Comparison of ENCODE assay signal across 1 cellular context in the genomic region with DNA sequence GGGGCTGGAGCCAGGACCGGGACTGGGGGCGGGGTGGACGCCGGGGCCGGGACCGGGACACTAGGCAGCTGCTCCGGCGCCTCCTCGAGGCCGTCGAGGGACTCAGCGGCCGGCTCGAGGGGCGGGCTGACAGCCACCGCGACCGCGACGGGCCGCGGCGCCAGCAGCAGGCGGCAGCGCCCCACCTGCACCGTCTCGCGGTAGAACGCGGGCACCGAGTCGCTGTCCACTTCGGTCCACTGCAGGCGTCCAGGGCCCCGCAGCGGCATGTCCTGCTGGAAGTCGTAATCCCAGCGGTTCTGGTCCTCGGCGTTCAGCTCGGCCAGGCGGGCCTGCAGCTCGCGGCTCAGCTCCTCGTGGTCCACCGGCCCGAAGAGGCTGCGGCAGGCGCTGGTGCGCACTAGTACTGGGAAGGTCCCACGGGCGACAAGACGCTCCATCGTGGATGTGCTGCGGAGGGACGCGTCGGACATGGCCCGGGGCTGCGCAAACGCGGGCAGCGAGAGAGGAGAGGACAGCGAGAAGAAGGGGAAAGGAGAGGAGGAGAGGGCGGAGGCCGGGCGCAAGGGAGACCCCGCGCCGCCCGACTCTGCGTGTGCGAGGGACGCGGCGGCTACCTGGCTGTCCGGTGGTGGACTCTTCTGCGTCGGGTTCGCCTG.
TF ChIP-seq lines count a peak whose summit lies in the region.

No MANE protein-coding gene starts in this region.

TF ChIP-seq in K562, 482 proteins besides CTCF, POLR2A, EP300 and RAD21 (continued from another document and continues in another):
- no peak for TF ChIP-seq GTF3C2 (IDR thresholded peaks at IDR 0.05; ENCODE audit: borderline replicate concordance, extremely low read depth, insufficient read length)
- no peak for TF ChIP-seq NFIX (CRISPR knock-in tag; IDR thresholded peaks at IDR 0.05; ENCODE audit: low read depth)
- TF ChIP-seq BDP1 (IDR thresholded peaks at IDR 0.05; ENCODE audit: insufficient read depth, insufficient read length), result no peak
- TF ChIP-seq TAF9B (IDR thresholded peaks at IDR 0.05; ENCODE audit: partially characterized antibody), result no peak
- no peak for TF ChIP-seq CBX8 (IDR thresholded peaks at IDR 0.05; ENCODE audit: borderline replicate concordance, extremely low read depth, low read depth, low read length, poor library complexity, severe bottlenecking)
- no peak for TF ChIP-seq NR2F6 (CRISPR knock-in tag; IDR thresholded peaks at IDR 0.05)
- TF ChIP-seq ZNF586 (CRISPR knock-in tag; conservative IDR thresholded peaks at IDR 0.05), result no peak
- no peak for TF ChIP-seq SLC30A9 (CRISPR knock-in tag; IDR thresholded peaks at IDR 0.05)
- TF ChIP-seq PHF8 (IDR thresholded peaks at IDR 0.05; ENCODE audit: borderline replicate concordance, low read length), result peak; percentile 68; the same call in 1 of the 2 replicates
- no peak for TF ChIP-seq ZNF253 (CRISPR knock-in tag; conservative IDR thresholded peaks at IDR 0.05)
- no peak for TF ChIP-seq ZNF133 (CRISPR knock-in tag; IDR thresholded peaks at IDR 0.05)
- no peak for TF ChIP-seq KLF10 (CRISPR knock-in tag; IDR thresholded peaks at IDR 0.05)
- no peak for TF ChIP-seq EGR1 (conservative IDR thresholded peaks at IDR 0.05)
- TF ChIP-seq NCOA1 (IDR thresholded peaks at IDR 0.05; ENCODE audit: low read depth), result no peak
- TF ChIP-seq RBM39 (optimal IDR thresholded peaks at IDR 0.05; ENCODE audit: low read depth, low read length), result no peak
- TF ChIP-seq BRD4 (IDR thresholded peaks at IDR 0.05), result no peak
- TF ChIP-seq IRF9 (tag; IDR thresholded peaks at IDR 0.05), result no peak
- no peak for TF ChIP-seq HDAC6 (IDR thresholded peaks at IDR 0.05; ENCODE audit: low read depth, low read length)
- no peak for TF ChIP-seq ZNF785 (CRISPR knock-in tag; IDR thresholded peaks at IDR 0.05)
- TF ChIP-seq ELF2 (CRISPR knock-in tag; IDR thresholded peaks at IDR 0.05), result no peak
- TF ChIP-seq, protein P1, sequence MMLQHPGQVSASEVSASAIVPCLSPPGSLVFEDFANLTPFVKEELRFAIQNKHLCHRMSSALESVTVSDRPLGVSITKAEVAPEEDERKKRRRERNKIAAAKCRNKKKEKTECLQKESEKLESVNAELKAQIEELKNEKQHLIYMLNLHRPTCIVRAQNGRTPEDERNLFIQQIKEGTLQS (IDR thresholded peaks at IDR 0.05), result no peak
- TF ChIP-seq, protein P1 (CRISPR knock-in tag; conservative IDR thresholded peaks at IDR 0.05), result peak; percentile 49; the same call in 1 of the 2 replicates
- TF ChIP-seq POLR3G (IDR thresholded peaks at IDR 0.05; ENCODE audit: extremely low read depth, insufficient read length, insufficient replicate concordance), result no peak
- peak; percentile 56; the same call in 1 of the 2 replicates for TF ChIP-seq HDAC2 (IDR thresholded peaks at IDR 0.05)
- TF ChIP-seq, protein P2, sequence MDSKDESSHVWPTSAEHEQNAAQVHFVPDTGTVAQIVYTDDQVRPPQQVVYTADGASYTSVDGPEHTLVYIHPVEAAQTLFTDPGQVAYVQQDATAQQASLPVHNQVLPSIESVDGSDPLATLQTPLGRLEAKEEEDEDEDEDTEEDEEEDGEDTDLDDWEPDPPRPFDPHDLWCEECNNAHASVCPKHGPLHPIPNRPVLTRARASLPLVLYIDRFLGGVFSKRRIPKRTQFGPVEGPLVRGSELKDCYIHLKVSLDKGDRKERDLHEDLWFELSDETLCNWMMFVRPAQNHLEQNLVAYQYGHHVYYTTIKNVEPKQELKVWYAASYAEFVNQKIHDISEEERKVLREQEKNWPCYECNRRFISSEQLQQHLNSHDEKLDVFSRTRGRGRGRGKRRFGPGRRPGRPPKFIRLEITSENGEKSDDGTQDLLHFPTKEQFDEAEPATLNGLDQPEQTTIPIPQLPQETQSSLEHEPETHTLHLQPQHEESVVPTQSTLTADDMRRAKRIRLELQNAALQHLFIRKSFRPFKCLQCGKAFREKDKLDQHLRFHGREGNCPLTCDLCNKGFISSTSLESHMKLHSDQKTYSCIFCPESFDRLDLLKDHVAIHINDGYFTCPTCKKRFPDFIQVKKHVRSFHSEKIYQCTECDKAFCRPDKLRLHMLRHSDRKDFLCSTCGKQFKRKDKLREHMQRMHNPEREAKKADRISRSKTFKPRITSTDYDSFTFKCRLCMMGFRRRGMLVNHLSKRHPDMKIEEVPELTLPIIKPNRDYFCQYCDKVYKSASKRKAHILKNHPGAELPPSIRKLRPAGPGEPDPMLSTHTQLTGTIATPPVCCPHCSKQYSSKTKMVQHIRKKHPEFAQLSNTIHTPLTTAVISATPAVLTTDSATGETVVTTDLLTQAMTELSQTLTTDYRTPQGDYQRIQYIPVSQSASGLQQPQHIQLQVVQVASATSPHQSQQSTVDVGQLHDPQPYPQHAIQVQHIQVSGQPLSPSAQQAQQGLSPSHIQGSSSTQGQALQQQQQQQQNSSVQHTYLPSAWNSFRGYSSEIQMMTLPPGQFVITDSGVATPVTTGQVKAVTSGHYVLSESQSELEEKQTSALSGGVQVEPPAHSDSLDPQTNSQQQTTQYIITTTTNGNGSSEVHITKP (IDR thresholded peaks at IDR 0.05; ENCODE audit: partially characterized antibody), result no peak
- no peak for TF ChIP-seq KDM4B (IDR thresholded peaks at IDR 0.05; ENCODE audit: borderline replicate concordance in 2 of 2, low read depth in 1 of 2)
- TF ChIP-seq SP2 (IDR thresholded peaks at IDR 0.05; ENCODE audit: extremely low read depth, low read depth, low read length, poor library complexity, severe bottlenecking), result no peak
- TF ChIP-seq NFRKB (IDR thresholded peaks at IDR 0.05; ENCODE audit: low read depth), result no peak
- TF ChIP-seq RBM22 (IDR thresholded peaks at IDR 0.05; ENCODE audit: low read depth, low read length, poor library complexity, severe bottlenecking), result no peak
- TF ChIP-seq CCNT2 (IDR thresholded peaks at IDR 0.05; ENCODE audit: borderline replicate concordance, extremely low read depth, insufficient read length, low read depth, low read length), result peak; percentile 23
- TF ChIP-seq XRCC3 (IDR thresholded peaks at IDR 0.05), result no peak
- no peak for TF ChIP-seq ZNF444 (CRISPR knock-in tag; IDR thresholded peaks at IDR 0.05)
- peak; percentile 73 for TF ChIP-seq BCOR (IDR thresholded peaks at IDR 0.05)
- no peak for TF ChIP-seq ETV6 (IDR thresholded peaks at IDR 0.05; ENCODE audit: borderline replicate concordance in 1 of 2, low read depth in 2 of 2, low read length in 1 of 2)
- 0 out of 2 replicates have a peak, but pooled peaks have one; percentile 71 for TF ChIP-seq ETV6 (CRISPR knock-in tag; IDR thresholded peaks at IDR 0.05; ENCODE audit: borderline replicate concordance)
- TF ChIP-seq SMARCC2 (IDR thresholded peaks at IDR 0.05; ENCODE audit: low read depth), result no peak
- no peak for TF ChIP-seq ELF4 (CRISPR knock-in tag; IDR thresholded peaks at IDR 0.05)
- TF ChIP-seq SIN3B (IDR thresholded peaks at IDR 0.05; ENCODE audit: low read depth), result 0 out of 2 replicates have a peak, but pooled peaks have one; percentile 37
- TF ChIP-seq EWSR1 (IDR thresholded peaks at IDR 0.05; ENCODE audit: borderline replicate concordance, low read depth, partially characterized antibody), result no peak
- no peak for TF ChIP-seq ZFP1 (CRISPR knock-in tag; IDR thresholded peaks at IDR 0.05)
- no peak for TF ChIP-seq HEY1 (CRISPR knock-in tag; IDR thresholded peaks at IDR 0.05; ENCODE audit: borderline replicate concordance)
- no peak for TF ChIP-seq HSF4 (CRISPR knock-in tag; IDR thresholded peaks at IDR 0.05; ENCODE audit: borderline replicate concordance)
- TF ChIP-seq JUNB (CRISPR knock-in tag; conservative IDR thresholded peaks at IDR 0.05), result no peak
- TF ChIP-seq BACH1 (tag; IDR thresholded peaks at IDR 0.05), result no peak
- TF ChIP-seq SP1 (CRISPR knock-in tag; IDR thresholded peaks at IDR 0.05), result peak; percentile 82
- TF ChIP-seq TAF1 (IDR thresholded peaks at IDR 0.05; ENCODE audit: control insufficient read depth, extremely low read depth, insufficient read depth, low read length, severe bottlenecking), result no peak
- peak; percentile 18 for TF ChIP-seq CTCFL (IDR thresholded peaks at IDR 0.05; ENCODE audit: borderline replicate concordance, insufficient read depth, low read depth, low read length, poor library complexity, severe bottlenecking)
- no peak for TF ChIP-seq ELF1 (tag; IDR thresholded peaks at IDR 0.05)
- TF ChIP-seq IRF1 (CRISPR knock-in tag; IDR thresholded peaks at IDR 0.05; ENCODE audit: borderline replicate concordance), result 0 out of 2 replicates have a peak, but pooled peaks have one; percentile 81
- TF ChIP-seq KDM2B (CRISPR knock-in tag; IDR thresholded peaks at IDR 0.05), result no peak; the same call in none of the 2 replicates
- TF ChIP-seq KAT2B (IDR thresholded peaks at IDR 0.05; ENCODE audit: low read depth, low read length), result no peak
- no peak for TF ChIP-seq ZNF778 (CRISPR knock-in tag; IDR thresholded peaks at IDR 0.05)
- TF ChIP-seq ARID3A (IDR thresholded peaks at IDR 0.05; ENCODE audit: borderline replicate concordance, low read depth, low read length), result no peak
- TF ChIP-seq TSC22D4 (tag; IDR thresholded peaks at IDR 0.05), result no peak
- no peak for TF ChIP-seq ZNF398 (CRISPR knock-in tag; IDR thresholded peaks at IDR 0.05)
- TF ChIP-seq PRMT5 (CRISPR knock-in tag; IDR thresholded peaks at IDR 0.05), result no peak
